Comparison of ENCODE assay signal across 27 cellular contexts in the genomic region with DNA sequence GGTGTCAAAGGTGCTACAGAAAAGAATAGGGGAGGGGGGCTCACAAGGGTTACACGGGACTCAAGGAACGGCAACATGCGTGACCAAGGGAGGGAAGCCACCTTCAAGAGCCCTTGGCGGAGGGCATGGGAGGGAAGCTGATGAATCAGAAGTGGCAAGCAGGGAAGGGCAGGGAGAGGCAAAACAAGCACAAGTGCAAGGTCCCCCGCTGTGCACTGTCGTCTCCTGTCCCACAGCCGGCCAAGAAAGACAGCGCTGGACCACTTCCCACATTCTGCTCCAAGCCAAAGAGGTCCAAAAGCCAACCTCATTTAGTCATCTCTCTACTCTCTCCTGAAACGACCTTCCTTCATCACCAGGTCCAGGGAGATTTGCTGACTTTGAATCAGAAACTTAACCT.
"Had no signal": no experiment of that assay in that cellular context is flagged by ENCODE, and none has a peak within 500 bp of the region (broad histone marks: within the 10 kb centered on the region; RNA-seq: fewer than 3 reads in every experiment).

No MANE protein-coding gene starts in this region.

- H2AFZ ChIP-seq: parathyroid adenoma had no signal

- DNase-seq: cortex of kidney; effector memory CD8-positive, alpha-beta T cell; erythroblast; esophagus squamous epithelium; foreskin melanocyte; kidney; mesenchymal stem cell; mucosa of descending colon; naive B cell; stimulated activated CD4-positive, alpha-beta T cell treated with anti-CD3 and anti-CD28 coated beads, Interleukin-12 subunit alpha, Interleukin-12 subunit beta, amount 100 ng/mL, for 4 hours; stimulated activated CD4-positive, alpha-beta T cell treated with anti-CD3 and anti-CD28 coated beads, Interleukin-1b, Interleukin-23, amount 100 ng/mL, for 48 hours; stimulated activated CD4-positive, alpha-beta T cell treated with anti-CD3 and anti-CD28 coated beads, Interleukin-4, amount 100 ng/mL, for 1 hour; stimulated activated CD8-positive, alpha-beta memory T cell treated with anti-CD3 and anti-CD28 coated beads, Interleukin-4, amount 100 ng/mL, for 48 hours; stimulated activated naive CD4-positive, alpha-beta T cell; stimulated activated naive CD8-positive, alpha-beta T cell treated with anti-CD3 and anti-CD28 coated beads, Interleukin-15, amount 100 ng/mL, for 72 hours had no signal

- H3K4me3 Mint-ChIP-seq: effector memory CD8-positive, alpha-beta T cell; mesothelial cell of epicardium; naive B cell; natural killer cell treated with Interleukin-12 subunit alpha and Interleukin-12 subunit beta and Interleukin-15 and Interleukin-18, amount 100 ng/mL, for 72 hours; neural crest cell; stimulated activated naive CD8-positive, alpha-beta T cell treated with anti-CD3 and anti-CD28 coated beads, Interleukin-15, amount 100 ng/mL, for 72 hours; type B pancreatic cell had no signal

- H3K79me2 ChIP-seq: parathyroid adenoma had no signal

- H3K36me3 ChIP-seq: esophagus squamous epithelium, prostate gland, right atrium auricular region, suprapubic skin had no signal

- ATAC-seq: effector memory CD8-positive, alpha-beta T cell; left lobe of liver; mucosa of descending colon; natural killer cell treated with Interleukin-12 subunit alpha and Interleukin-12 subunit beta and Interleukin-15 and Interleukin-18, amount 100 ng/mL, for 72 hours; sciatic nerve; stimulated activated naive CD8-positive, alpha-beta T cell treated with anti-CD3 and anti-CD28 coated beads, Interleukin-15, amount 100 ng/mL, for 72 hours had no signal

- H3K9ac ChIP-seq: parathyroid adenoma had no signal

- H3K36me3 Mint-ChIP-seq: mesothelial cell of epicardium; naive B cell; natural killer cell treated with Interleukin-12 subunit alpha and Interleukin-12 subunit beta and Interleukin-15 and Interleukin-18, amount 100 ng/mL, for 72 hours; type B pancreatic cell had no signal

- H3K9me3 ChIP-seq: esophagus squamous epithelium, mucosa of descending colon, prostate gland, right atrium auricular region, suprapubic skin had no signal

- H3K4me2 ChIP-seq: smooth muscle cell had no signal

- H3K27ac Mint-ChIP-seq: effector memory CD8-positive, alpha-beta T cell; mesothelial cell of epicardium; naive B cell; natural killer cell treated with Interleukin-12 subunit alpha and Interleukin-12 subunit beta and Interleukin-15 and Interleukin-18, amount 100 ng/mL, for 72 hours; type B pancreatic cell had no signal

- H3K27ac ChIP-seq: esophagus squamous epithelium, parathyroid adenoma, prostate gland, right atrium auricular region, suprapubic skin had no signal

- H3K4me1 Mint-ChIP-seq: mesothelial cell of epicardium; naive B cell; stimulated activated naive CD8-positive, alpha-beta T cell treated with anti-CD3 and anti-CD28 coated beads, Interleukin-15, amount 100 ng/mL, for 72 hours had no signal

- H3K27me3 ChIP-seq: esophagus squamous epithelium, right atrium auricular region, suprapubic skin had no signal

- H3K27me3 Mint-ChIP-seq: effector memory CD8-positive, alpha-beta T cell; stimulated activated naive CD8-positive, alpha-beta T cell treated with anti-CD3 and anti-CD28 coated beads, Interleukin-15, amount 100 ng/mL, for 72 hours had no signal

- H3K4me1 ChIP-seq: esophagus squamous epithelium, parathyroid adenoma, prostate gland, right atrium auricular region, suprapubic skin had no signal

- H3K4me3 ChIP-seq: esophagus squamous epithelium, lung, mucosa of descending colon, prostate gland, right atrium auricular region, smooth muscle cell, suprapubic skin had no signal

- H3K9me3 Mint-ChIP-seq: mesothelial cell of epicardium; natural killer cell treated with Interleukin-12 subunit alpha and Interleukin-12 subunit beta and Interleukin-15 and Interleukin-18, amount 100 ng/mL, for 72 hours; neural crest cell; type B pancreatic cell had no signal
